In genomic region chr9:4315582-4316215, GRCh38 we compare ENCODE assay signal across 8 cellular contexts. TPM values are rescaled to one million over a fixed set of nuclear protein-coding genes. Genes with fewer than 3 reads are reported as not detected.
A peak's percentile ranks its signal among the peaks of the same experiment; 100 is the strongest.
DNase-seq lines count a peak whose midpoint lies in the region; ATAC-seq and TF ChIP-seq lines count a peak whose summit lies in the region.

No MANE protein-coding gene starts in this region.

- 3% methylated on average over 4 of the region's 4 CpGs for WGBS in right lobe of liver (ENCODE audit: insufficient coverage, low coverage, low lambda C conversion rate, missing lambda C conversion rate)

- no peaks in the 10 kb centered on the region for H3K27me3 ChIP-seq in right lobe of liver

- H3K27ac ChIP-seq in right lobe of liver = no peak overlapping the region

- no peaks in the 10 kb centered on the region for H3K4me1 ChIP-seq in right lobe of liver

- no peak overlapping the region for H3K4me3 ChIP-seq in right lobe of liver

- no peak for TF ChIP-seq POLR2A in right lobe of liver (IDR thresholded peaks at IDR 0.05)

- DNase-seq in AG09319 (ENCODE audit: extremely low read depth, low read depth) = no peak
- peak; percentile 85 for DNase-seq in NCI-H2196 (lab: John Stamatoyannopoulos, UW; ENCODE audit: unreplicated experiment)
- DNase-seq in activated CD4-positive, CD25-positive, alpha-beta regulatory T cell treated with anti-CD3 and anti-CD28 coated beads, Interleukin-2, amount 50 U/mL, for 72 hours = peak; percentile 79
- DNase-seq in cerebellar cortex (ENCODE audit: low spot score) = peak; percentile 90
- DNase-seq in right lobe of liver = peak; percentile 72 to 80 (median 77)
- DNase-seq in stimulated activated CD8-positive, alpha-beta memory T cell treated with anti-CD3 and anti-CD28 coated beads, Interleukin-15, amount 100 ng/mL, for 4 hours (ENCODE audit: low read depth in 2 of 2) = peak; percentile 38 to 43

- intact Hi-C loops in right lobe of liver (cut with DNase I) = no loop called here

- ATAC-seq in GM18867 (IDR thresholded peaks at IDR 0.05; ENCODE audit: unreplicated experiment) (peak; percentile 97), HG03060 (IDR thresholded peaks at IDR 0.05; ENCODE audit: low read depth, unreplicated experiment) (peak; percentile 80), right lobe of liver (peak; percentile 98 to 99 (median 98))

- TF ChIP-seq CTCF in AG09319 (IDR thresholded peaks at IDR 0.05; ENCODE audit: low read depth, low read length) (peak; percentile 98), right lobe of liver (IDR thresholded peaks at IDR 0.05) (peak; percentile 80 to 91 (median 88))

- H3K9me3 ChIP-seq in right lobe of liver = no peaks in the 10 kb centered on the region

- H3K36me3 ChIP-seq in right lobe of liver = no peaks in the 10 kb centered on the region

RNA-seq across cellular contexts. Expression of gene GLIS3, which starts 15.8 kb away (rescaled TPM):
- total RNA-seq in right lobe of liver = 10 to 100 TPM in 5 of 6 experiments, 1 to 10 TPM in 1; 9.6 to 17.7 (median 11.2) TPM
